Comparison of ENCODE assay signal across 20 cellular contexts in genomic region chr3:67937498-67938118, GRCh38.
"Had no signal": no experiment of that assay in that cellular context is flagged by ENCODE, and none has a peak within 500 bp of the region (broad histone marks: within the 10 kb centered on the region; RNA-seq: fewer than 3 reads in every experiment).

No MANE protein-coding gene starts in this region.

- DNase-seq: colonic mucosa; dermis blood vessel endothelial cell; esophagus squamous epithelium; foreskin melanocyte; head of caudate nucleus; kidney glomerular epithelial cell; left lung; lower lobe of right lung; nucleus accumbens; ovary; right cardiac atrium; stimulated activated CD4-positive, alpha-beta T cell treated with anti-CD3 and anti-CD28 coated beads, Interleukin-4, amount 100 ng/mL, for 1 hour; stimulated activated CD8-positive, alpha-beta memory T cell treated with anti-CD3 and anti-CD28 coated beads, Interleukin-4, amount 100 ng/mL, for 48 hours; stimulated activated naive CD8-positive, alpha-beta T cell treated with anti-CD3 and anti-CD28 coated beads, Interleukin-15, Interleukin-2, amounts not matched to agents 100 U/mL and 50 U/mL, for 24 hours; thyroid gland had no signal

- H3K79me2 ChIP-seq: hepatocyte had no signal

- H3K4me2 ChIP-seq: hepatocyte, neural progenitor cell had no signal

- H3K4me3 ChIP-seq: colonic mucosa, esophagus squamous epithelium, hepatocyte, left lung, lower lobe of right lung, neural progenitor cell, ovary, suprapubic skin, thyroid gland had no signal

- H3K27me3 ChIP-seq: colonic mucosa, esophagus squamous epithelium, hepatocyte, left lung, neural progenitor cell, ovary, suprapubic skin, thyroid gland had no signal

- H3K9ac ChIP-seq: neural progenitor cell had no signal

- H3K27ac ChIP-seq: colonic mucosa, esophagus squamous epithelium, hepatocyte, left lung, lower lobe of right lung, neural progenitor cell, ovary, suprapubic skin, thyroid gland had no signal

- ATAC-seq: left lung; lower lobe of right lung; natural killer cell treated with Interleukin-12 subunit alpha and Interleukin-12 subunit beta and Interleukin-15 and Interleukin-18, amount 100 ng/mL, for 72 hours; right cardiac atrium; stimulated activated effector memory CD8-positive, alpha-beta T cell treated with anti-CD3 and anti-CD28 coated beads, Interleukin-12 subunit alpha, Interleukin-12 subunit beta, amount 100 ng/mL, for 72 hours; stimulated activated naive CD8-positive, alpha-beta T cell treated with anti-CD3 and anti-CD28 coated beads, Interleukin-15, Interleukin-2, amounts not matched to agents 100 U/mL and 50 U/mL, for 24 hours had no signal

- H3K9me3 ChIP-seq: colonic mucosa, esophagus squamous epithelium, ovary, suprapubic skin, thyroid gland had no signal

- H2AFZ ChIP-seq: hepatocyte, neural progenitor cell had no signal

- H3K36me3 ChIP-seq: colonic mucosa, esophagus squamous epithelium, left lung, lower lobe of right lung, neural progenitor cell, ovary, suprapubic skin, thyroid gland had no signal

- H3K4me1 ChIP-seq: colonic mucosa, esophagus squamous epithelium, left lung, lower lobe of right lung, neural progenitor cell, suprapubic skin, thyroid gland had no signal
